33 cellular contexts compared by ENCODE assay signal in the genomic region with DNA sequence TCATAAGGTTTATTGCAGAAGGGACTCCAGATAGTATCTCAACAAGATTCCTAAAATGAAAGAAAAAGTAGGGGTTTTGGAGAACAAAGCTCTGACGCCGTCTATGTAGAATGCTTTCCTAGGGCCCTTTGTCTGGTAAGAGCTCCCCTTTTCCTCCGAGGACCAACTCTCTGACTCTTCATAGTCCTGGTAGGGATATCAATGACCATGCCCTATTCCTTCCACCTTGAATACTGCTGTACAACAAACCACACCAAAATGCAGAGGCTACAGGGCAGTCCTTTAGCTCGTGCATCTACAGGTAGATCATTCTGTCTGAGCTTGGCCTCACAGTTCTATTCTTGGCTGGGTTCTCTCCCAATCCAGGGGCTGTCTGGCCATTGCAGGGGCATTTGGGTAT.
"Had no signal": no experiment of that assay in that cellular context is flagged by ENCODE, and none has a peak within 500 bp of the region (broad histone marks: within the 10 kb centered on the region; RNA-seq: fewer than 3 reads in every experiment).

No MANE protein-coding gene starts in this region.

- H3K27me3 ChIP-seq: adrenal gland, ascending aorta, body of pancreas, brain microvascular endothelial cell, breast epithelium, cardiac muscle cell had no signal

- H3K9me3 ChIP-seq: adrenal gland, ascending aorta, body of pancreas, breast epithelium had no signal

- H3K4me1 ChIP-seq: adrenal gland, ascending aorta, body of pancreas, breast epithelium had no signal

- H3K36me3 ChIP-seq: adrenal gland, ascending aorta, brain microvascular endothelial cell, breast epithelium, cardiac muscle cell had no signal

- FAIRE-seq: astrocyte had no signal

- H3K27ac ChIP-seq: adrenal gland, ascending aorta, body of pancreas, brain microvascular endothelial cell, breast epithelium, cardiac muscle cell had no signal

- ATAC-seq: activated naive CD4-positive, alpha-beta T cell treated with anti-CD3 and anti-CD28 coated beads, Interleukin-2, amount 50 U/mL, for 72 hours; activated naive CD8-positive, alpha-beta T cell treated with anti-CD3 and anti-CD28 coated beads, Interleukin-2, amount 50 U/mL, for 24 hours; activated T-cell treated with anti-CD3 and anti-CD28 coated beads, Interleukin-2, amount 50 U/mL, for 4 hours; activated T-cell treated with anti-CD3 and anti-CD28 coated beads, Interleukin-2, amount 50 U/mL, for 72 hours; activated T-helper 17 cell treated with anti-CD3 and anti-CD28 coated beads, Interleukin-2, amount 50 U/mL, for 72 hours; body of pancreas had no signal

- DNase-seq: activated effector memory CD4-positive, alpha-beta T cell treated with anti-CD3 and anti-CD28 coated beads, Interleukin-2, amount 50 U/mL, for 16 hours; activated effector memory CD4-positive, alpha-beta T cell treated with Interleukin-2 at 50 U/mL for 16 hours; activated gamma-delta T cell; activated gamma-delta T cell treated with Interleukin-2 at 50 U/mL for 16 hours; activated naive CD4-positive, alpha-beta T cell; activated naive CD4-positive, alpha-beta T cell treated with anti-CD3 and anti-CD28 coated beads for 36 hours; activated naive CD4-positive, alpha-beta T cell treated with anti-CD3 and anti-CD28 coated beads, Interleukin-2, amount 10 ng/mL, durations not matched to agents 7 days and 5 days; activated naive CD4-positive, alpha-beta T cell treated with anti-CD3 and anti-CD28 coated beads, Interleukin-2, amount 50 U/mL, for 16 hours; activated naive CD4-positive, alpha-beta T cell treated with Interleukin-2 at 50 U/mL for 16 hours; activated naive CD8-positive, alpha-beta T cell treated with anti-CD3 and anti-CD28 coated beads for 36 hours; activated naive CD8-positive, alpha-beta T cell treated with anti-CD3 and anti-CD28 coated beads, Interleukin-2, amount 10 ng/mL, durations not matched to agents 7 days and 5 days; activated naive CD8-positive, alpha-beta T cell treated with anti-CD3 and anti-CD28 coated beads, Interleukin-2, amount 50 U/mL, for 24 hours; activated T-cell treated with anti-CD3 and anti-CD28 coated beads, Interleukin-2, amount 50 U/mL, for 1 hour; activated T-cell treated with anti-CD3 and anti-CD28 coated beads, Interleukin-2, amount 50 U/mL, for 24 hours; activated T-cell treated with anti-CD3 and anti-CD28 coated beads, Interleukin-2, amount 50 U/mL, for 4 hours; activated T-cell treated with anti-CD3 and anti-CD28 coated beads, Interleukin-2, amount 50 U/mL, for 48 hours; activated T-cell treated with anti-CD3 and anti-CD28 coated beads, Interleukin-2, amount 50 U/mL, for 72 hours; adrenal gland; amniotic stem cell; amygdala; anterior cingulate cortex; aorta; body of pancreas; brain microvascular endothelial cell; caudate nucleus; central memory CD4-positive, alpha-beta T cell; cerebellar nuclear complex had no signal

- H3K4me3 ChIP-seq: adrenal gland, ascending aorta, body of pancreas, breast epithelium, cardiac muscle cell had no signal
